ENCODE assay signal across 8 cellular contexts in the genomic region with DNA sequence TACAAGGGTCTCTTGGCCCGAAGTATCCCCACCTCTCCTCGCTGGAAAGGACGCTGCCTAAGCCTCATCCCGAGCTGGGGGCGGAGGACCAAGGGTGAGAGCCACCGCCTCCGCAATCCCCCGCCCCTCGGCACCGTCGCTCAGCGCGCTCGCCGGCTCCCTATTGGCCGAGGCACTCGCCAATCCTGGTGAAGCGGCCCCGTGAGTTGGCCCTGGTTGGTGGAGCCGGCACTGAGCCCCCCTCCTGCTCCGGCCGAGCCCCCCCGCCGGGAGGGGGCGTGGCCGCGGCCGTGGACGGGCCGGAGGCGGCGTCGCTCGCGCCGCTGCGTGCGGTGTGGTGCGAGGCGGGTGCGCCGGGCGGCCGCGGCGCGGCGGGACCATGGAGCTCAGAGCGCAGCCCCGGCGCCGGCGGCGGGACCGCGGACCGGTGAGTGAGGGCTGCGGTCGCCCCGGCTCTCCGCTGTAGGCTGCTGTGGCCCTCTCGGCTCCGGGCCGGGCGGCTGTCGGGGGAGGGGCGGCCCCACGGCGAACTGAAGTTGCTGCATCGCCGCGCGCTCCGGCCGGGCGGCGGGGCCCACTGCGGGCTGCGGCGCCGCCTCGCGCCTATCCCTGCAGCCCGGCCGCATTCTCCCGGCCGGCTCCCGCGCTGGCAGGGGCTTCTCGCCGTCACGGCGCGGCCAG. TPM values are rescaled to one million over a fixed set of nuclear protein-coding genes. Genes with fewer than 3 reads are reported as not detected.
DNase-seq lines count a peak whose midpoint lies in the region; ATAC-seq and TF ChIP-seq lines count a peak whose summit lies in the region.

A gene with protein sequence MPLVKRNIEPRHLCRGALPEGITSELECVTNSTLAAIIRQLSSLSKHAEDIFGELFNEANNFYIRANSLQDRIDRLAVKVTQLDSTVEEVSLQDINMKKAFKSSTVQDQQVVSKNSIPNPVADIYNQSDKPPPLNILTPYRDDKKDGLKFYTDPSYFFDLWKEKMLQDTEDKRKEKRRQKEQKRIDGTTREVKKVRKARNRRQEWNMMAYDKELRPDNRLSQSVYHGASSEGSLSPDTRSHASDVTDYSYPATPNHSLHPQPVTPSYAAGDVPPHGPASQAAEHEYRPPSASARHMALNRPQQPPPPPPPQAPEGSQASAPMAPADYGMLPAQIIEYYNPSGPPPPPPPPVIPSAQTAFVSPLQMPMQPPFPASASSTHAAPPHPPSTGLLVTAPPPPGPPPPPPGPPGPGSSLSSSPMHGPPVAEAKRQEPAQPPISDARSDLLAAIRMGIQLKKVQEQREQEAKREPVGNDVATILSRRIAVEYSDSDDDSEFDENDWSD (plus strand): TSS at position 291 of the 681 bp plus-strand sequence. CDS start 84,588 bp downstream, outside the sequence.

- peak in 1 of 3 donors; percentile 58 for DNase-seq in CD4-positive, CD25-positive, alpha-beta regulatory T cell
- DNase-seq in NCI-H69 (lab: John Stamatoyannopoulos, UW), result peak; percentile 94
- DNase-seq in activated T-helper 1 cell treated with anti-CD3 and anti-CD28 coated beads, Interleukin-12 subunit alpha, Interleukin-12 subunit beta, Interleukin-2, Interleukin-4 antibody, amounts not matched to agents 30 ng/mL and 10 ng/mL and 1 ng/mL, durations not matched to agents 14 hours and 24 hours and 36 hours (ENCODE audit: low spot score), result peak; percentile 49
- peak; percentile 86 for DNase-seq in fibroblast of villous mesenchyme (ENCODE audit: low read depth)
- DNase-seq in naive thymus-derived CD4-positive, alpha-beta T cell, result peak in 3 of 9 donors; percentile 3 to 52 (median 9)
- DNase-seq in superior temporal gyrus (ENCODE audit: extremely low spot score), result peak; percentile 95

- POLR2A ChIA-PET in naive thymus-derived CD4-positive, alpha-beta T cell (lab: Charles Lee), result no interaction called here

- H3K4me3 ChIP-seq in CD4-positive, CD25-positive, alpha-beta regulatory T cell (ENCODE audit: low read depth, low read length), result no peak within 1 kb of the TSS
- H3K4me3 ChIP-seq in fibroblast of villous mesenchyme (ENCODE audit: low read depth, low read length), result peak within 1 kb of the TSS; percentile 59
- no peak within 1 kb of the TSS for H3K4me3 ChIP-seq in naive thymus-derived CD4-positive, alpha-beta T cell (ENCODE audit: low read length)

- H3K36me3 ChIP-seq in CD4-positive, CD25-positive, alpha-beta regulatory T cell (ENCODE audit: control insufficient read depth, insufficient read depth, low read length), result no peaks in the 10 kb centered on the region
- no peaks in the 10 kb centered on the region for H3K36me3 ChIP-seq in naive thymus-derived CD4-positive, alpha-beta T cell (ENCODE audit: control insufficient read depth in 2 of 3, insufficient read depth in 3 of 3, low read length in 3 of 3)

- H3K27ac ChIP-seq in CD4-positive, CD25-positive, alpha-beta regulatory T cell (ENCODE audit: insufficient read depth, low read length, poor library complexity, severe bottlenecking), result no peak within 1 kb of the TSS
- no peak within 1 kb of the TSS for H3K27ac ChIP-seq in naive thymus-derived CD4-positive, alpha-beta T cell (ENCODE audit: low read depth, low read length)

- H3K36me3 Mint-ChIP-seq in CD4-positive, CD25-positive, alpha-beta regulatory T cell, result no peaks in the 10 kb centered on the region
- H3K36me3 Mint-ChIP-seq in activated T-helper 1 cell treated with anti-CD3 and anti-CD28 coated beads, Interleukin-12 subunit alpha, Interleukin-12 subunit beta, Interleukin-2, Interleukin-4 antibody, amounts not matched to agents 30 ng/mL and 10 ng/mL and 1 ng/mL, durations not matched to agents 14 hours and 24 hours and 36 hours (ENCODE audit: low read depth), result no peaks in the 10 kb centered on the region
- no peaks in the 10 kb centered on the region for H3K36me3 Mint-ChIP-seq in naive thymus-derived CD4-positive, alpha-beta T cell

- H3K27me3 Mint-ChIP-seq in CD4-positive, CD25-positive, alpha-beta regulatory T cell, result peaks cover 42% of the 10 kb centered on the region
- peaks cover 26% of the 10 kb centered on the region for H3K27me3 Mint-ChIP-seq in activated T-helper 1 cell treated with anti-CD3 and anti-CD28 coated beads, Interleukin-12 subunit alpha, Interleukin-12 subunit beta, Interleukin-2, Interleukin-4 antibody, amounts not matched to agents 30 ng/mL and 10 ng/mL and 1 ng/mL, durations not matched to agents 14 hours and 24 hours and 36 hours (ENCODE audit: insufficient read depth)
- peaks cover 41 to 45% (median 42%) of the 10 kb centered on the region in 5 donors for H3K27me3 Mint-ChIP-seq in naive thymus-derived CD4-positive, alpha-beta T cell

- peaks cover 23% of the 10 kb centered on the region for H3K27me3 ChIP-seq in CD4-positive, CD25-positive, alpha-beta regulatory T cell (ENCODE audit: control insufficient read depth, insufficient read depth, low read length)
- H3K27me3 ChIP-seq in naive thymus-derived CD4-positive, alpha-beta T cell (ENCODE audit: control insufficient read depth in 2 of 2, insufficient read depth in 2 of 2, low read length in 2 of 2), result peaks cover 0 to 6% of the 10 kb centered on the region in 2 donors

- peak within 1 kb of the TSS in 3 of 4 donors; percentile 51 to 71 (median 65) for H3K4me3 Mint-ChIP-seq in CD4-positive, CD25-positive, alpha-beta regulatory T cell
- peak within 1 kb of the TSS; percentile 59 for H3K4me3 Mint-ChIP-seq in activated T-helper 1 cell treated with anti-CD3 and anti-CD28 coated beads, Interleukin-12 subunit alpha, Interleukin-12 subunit beta, Interleukin-2, Interleukin-4 antibody, amounts not matched to agents 30 ng/mL and 10 ng/mL and 1 ng/mL, durations not matched to agents 14 hours and 24 hours and 36 hours
- H3K4me3 Mint-ChIP-seq in naive thymus-derived CD4-positive, alpha-beta T cell, result peak within 1 kb of the TSS; percentile 47 to 76 (median 70)

- CTCF ChIA-PET in naive thymus-derived CD4-positive, alpha-beta T cell (lab: Charles Lee), result no interaction called here

- no peak for TF ChIP-seq CTCF in fibroblast of villous mesenchyme (IDR thresholded peaks at IDR 0.05; ENCODE audit: insufficient read depth, low read depth, low read length)

- intact Hi-C loops in activated T-helper 1 cell treated with anti-CD3 and anti-CD28 coated beads, Interleukin-12 subunit alpha, Interleukin-12 subunit beta, Interleukin-2, Interleukin-4 antibody, amounts not matched to agents 30 ng/mL and 10 ng/mL and 1 ng/mL, durations not matched to agents 14 hours and 24 hours and 36 hours (cut with micrococcal nuclease), result no loop called here
- intact Hi-C loops in naive thymus-derived CD4-positive, alpha-beta T cell (cut with micrococcal nuclease), result no loop called here

- H3K9me3 ChIP-seq in CD4-positive, CD25-positive, alpha-beta regulatory T cell (ENCODE audit: control insufficient read depth in 2 of 2, low read length in 2 of 2), result no peaks in the 10 kb centered on the region
- H3K9me3 ChIP-seq in naive thymus-derived CD4-positive, alpha-beta T cell (ENCODE audit: control insufficient read depth in 2 of 3, low read length in 3 of 3), result no peaks in the 10 kb centered on the region

- H3K27ac Mint-ChIP-seq in CD4-positive, CD25-positive, alpha-beta regulatory T cell, result no peak within 1 kb of the TSS
- no peak within 1 kb of the TSS for H3K27ac Mint-ChIP-seq in activated T-helper 1 cell treated with anti-CD3 and anti-CD28 coated beads, Interleukin-12 subunit alpha, Interleukin-12 subunit beta, Interleukin-2, Interleukin-4 antibody, amounts not matched to agents 30 ng/mL and 10 ng/mL and 1 ng/mL, durations not matched to agents 14 hours and 24 hours and 36 hours
- no peak within 1 kb of the TSS for H3K27ac Mint-ChIP-seq in naive thymus-derived CD4-positive, alpha-beta T cell

- peaks cover 0 to 14% (median 7%) of the 10 kb centered on the region in 4 donors for H3K4me1 Mint-ChIP-seq in CD4-positive, CD25-positive, alpha-beta regulatory T cell
- peaks cover 7% of the 10 kb centered on the region for H3K4me1 Mint-ChIP-seq in activated T-helper 1 cell treated with anti-CD3 and anti-CD28 coated beads, Interleukin-12 subunit alpha, Interleukin-12 subunit beta, Interleukin-2, Interleukin-4 antibody, amounts not matched to agents 30 ng/mL and 10 ng/mL and 1 ng/mL, durations not matched to agents 14 hours and 24 hours and 36 hours (ENCODE audit: low read depth)
- peaks cover 3 to 18% (median 15%) of the 10 kb centered on the region in 7 donors for H3K4me1 Mint-ChIP-seq in naive thymus-derived CD4-positive, alpha-beta T cell

- no peaks in the 10 kb centered on the region for H3K4me1 ChIP-seq in CD4-positive, CD25-positive, alpha-beta regulatory T cell (ENCODE audit: control insufficient read depth, insufficient read depth, low read length, poor library complexity, severe bottlenecking)
- no peaks in the 10 kb centered on the region for H3K4me1 ChIP-seq in naive thymus-derived CD4-positive, alpha-beta T cell (ENCODE audit: control insufficient read depth in 2 of 2, insufficient read depth in 2 of 2, low read length in 2 of 2)

- ATAC-seq in CD4-positive, CD25-positive, alpha-beta regulatory T cell (ENCODE audit: low read depth in 2 of 2), result peak; percentile 34 to 44
- ATAC-seq in GM19463 (IDR thresholded peaks at IDR 0.05; ENCODE audit: unreplicated experiment) (peak; percentile 97), HG03558 (IDR thresholded peaks at IDR 0.05; ENCODE audit: extremely low read depth, unreplicated experiment) (peak; percentile 77)
- ATAC-seq in naive thymus-derived CD4-positive, alpha-beta T cell, result peak; percentile 80

- H3K9me3 Mint-ChIP-seq in CD4-positive, CD25-positive, alpha-beta regulatory T cell, result peaks cover 0 to 5% (median 0%) of the 10 kb centered on the region in 7 donors
- no peaks in the 10 kb centered on the region for H3K9me3 Mint-ChIP-seq in activated T-helper 1 cell treated with anti-CD3 and anti-CD28 coated beads, Interleukin-12 subunit alpha, Interleukin-12 subunit beta, Interleukin-2, Interleukin-4 antibody, amounts not matched to agents 30 ng/mL and 10 ng/mL and 1 ng/mL, durations not matched to agents 14 hours and 24 hours and 36 hours
- peaks cover 0 to 7% (median 0%) of the 10 kb centered on the region in 11 donors for H3K9me3 Mint-ChIP-seq in naive thymus-derived CD4-positive, alpha-beta T cell

RNA-seq across cellular contexts. Expression of the gene that starts here (rescaled TPM):
- 0.49 TPM for total RNA-seq in CD4-positive, CD25-positive, alpha-beta regulatory T cell
- polyA plus RNA-seq in CD4-positive, CD25-positive, alpha-beta regulatory T cell, result not detected
- total RNA-seq in activated T-helper 1 cell treated with anti-CD3 and anti-CD28 coated beads, Interleukin-12 subunit alpha, Interleukin-12 subunit beta, Interleukin-2, Interleukin-4 antibody, amounts not matched to agents 30 ng/mL and 10 ng/mL and 1 ng/mL, durations not matched to agents 14 hours and 24 hours and 36 hours, result 0.07 and 0.13 TPM in 2 replicates
- total RNA-seq in fibroblast of villous mesenchyme, result 9.0 and 14.2 TPM in 2 replicates
- total RNA-seq in naive thymus-derived CD4-positive, alpha-beta T cell, result under 1 TPM in 2 of 5 experiments, not detected in 3; 0.08 to 0.20 TPM
- not detected for polyA plus RNA-seq in naive thymus-derived CD4-positive, alpha-beta T cell

Comparison
In these comparisons a context has a peak if more than half of its experiments do, and no peak if none do; other contexts are left out.
1. Peak in ATAC-seq in CD4-positive, CD25-positive, alpha-beta regulatory T cell; RNA of the gene not detected or under 1 TPM.
2. Peak in DNase-seq in activated T-helper 1 cell treated with anti-CD3 and anti-CD28 coated beads, Interleukin-12 subunit alpha, Interleukin-12 subunit beta, Interleukin-2, Interleukin-4 antibody, amounts not matched to agents 30 ng/mL and 10 ng/mL and 1 ng/mL, durations not matched to agents 14 hours and 24 hours and 36 hours; RNA of the gene not detected or under 1 TPM.
3. Peak in ATAC-seq in naive thymus-derived CD4-positive, alpha-beta T cell; RNA of the gene not detected or under 1 TPM.
4. ATAC-seq: peak in every context shown above with its lines; median percentile 97 in GM19463; 80 in naive thymus-derived CD4-positive, alpha-beta T cell; 77 in HG03558; 39 in CD4-positive, CD25-positive, alpha-beta regulatory T cell.